Comparison of ENCODE assay signal across 8 cellular contexts in genomic region chr15:74906193-74906449, GRCh38. TPM values are rescaled to one million over a fixed set of nuclear protein-coding genes. Genes with fewer than 3 reads are reported as not detected.
DNase-seq lines count a peak whose midpoint lies in the region; ATAC-seq and TF ChIP-seq lines count a peak whose summit lies in the region.

No MANE protein-coding gene starts in this region.

- peak; percentile 27 for ATAC-seq in GM19438 (IDR thresholded peaks at IDR 0.05; ENCODE audit: low read depth, unreplicated experiment)
- ATAC-seq in activated naive CD4-positive, alpha-beta T cell treated with anti-CD3 and anti-CD28 coated beads, Interleukin-2, amount 50 U/mL, for 72 hours, result peak; percentile 23 to 52
- ATAC-seq in sciatic nerve, result peak; percentile 28

- DNase-seq in A673 (ENCODE audit: low spot score) (peak; percentile 57), KBM-7 (peak; percentile 65), left ventricle myocardium inferior (no peak), sciatic nerve (ENCODE audit: low spot score) (peak; percentile 65), OCI-M2 (lab: John Stamatoyannopoulos, UW; ENCODE audit: unreplicated experiment) (no peak)
- DNase-seq in activated naive CD4-positive, alpha-beta T cell treated with anti-CD3 and anti-CD28 coated beads, Interleukin-2, amount 50 U/mL, for 72 hours (ENCODE audit: low spot score in 2 of 2), result no peak
- DNase-seq in central memory CD4-positive, alpha-beta T cell, result no peak

- H3K27ac Mint-ChIP-seq in activated naive CD4-positive, alpha-beta T cell treated with anti-CD3 and anti-CD28 coated beads, Interleukin-2, amount 50 U/mL, for 72 hours, result peak overlapping the region; percentile 39 to 93

- no TSS peak for BruUV-seq in A673 (replicated peaks; lab: Mats Ljungman, UMichigan)

- H3K27me3 ChIP-seq in A673 (replicated peaks; ENCODE audit: insufficient read depth, low read depth, low read length, poor library complexity) (no peaks in the 10 kb centered on the region), left ventricle myocardium inferior (ENCODE audit: low read depth) (no peaks in the 10 kb centered on the region)

- intact Hi-C loops in A673 (cut with micrococcal nuclease; ENCODE audit: unreplicated experiment), result loop anchor here (10.0 kb wide), 1 partner anchor 299 kb away; the partner anchor contains the start of gene C15orf39
- intact Hi-C loops in left ventricle myocardium inferior (cut with micrococcal nuclease), result no loop called here
- intact Hi-C loops in sciatic nerve (cut with DNase I), result loop anchor here (10.0 kb wide), 1 partner anchor 131 kb away; no protein-coding TSS in a partner anchor

- in situ Hi-C loops in KBM-7 (cut with MboI; ENCODE audit: low pct_unique_long_range_greater_than_20kb, low sequenced_read_pairs), result no loop called here

- no peaks in the 10 kb centered on the region for H3K9me3 Mint-ChIP-seq in activated naive CD4-positive, alpha-beta T cell treated with anti-CD3 and anti-CD28 coated beads, Interleukin-2, amount 50 U/mL, for 72 hours

- H3K9me3 ChIP-seq in A673 (ENCODE audit: low read depth, low read length, poor library complexity, severe bottlenecking) (no peaks in the 10 kb centered on the region), left ventricle myocardium inferior (replicated peaks) (no peaks in the 10 kb centered on the region)

- TF ChIP-seq CTCF in A673 (conservative IDR thresholded peaks at IDR 0.05; ENCODE audit: low read depth, low read length) (no peak), left ventricle myocardium inferior (IDR thresholded peaks at IDR 0.05; ENCODE audit: borderline replicate concordance) (no peak)

- H3K4me3 ChIP-seq in A673 (ENCODE audit: low read depth, low read length, poor library complexity, severe bottlenecking) (peak overlapping the region; percentile 85), left ventricle myocardium inferior (peak overlapping the region; percentile 93)

- POLR2A ChIA-PET in A673 (lab: Charles Lee; ENCODE audit: low non-redundant PET), result no interaction called here

- peaks cover 35% of the 10 kb centered on the region for H3K36me3 ChIP-seq in A673 (ENCODE audit: insufficient read depth, low read length, poor library complexity, severe bottlenecking)
- peaks cover 39% of the 10 kb centered on the region for H3K36me3 ChIP-seq in left ventricle myocardium inferior

- CTCF ChIA-PET in A673 (lab: Charles Lee), result interaction anchor here (1.3 kb wide), 1 partner anchor 44 kb away, joined by 3 read pairs; no protein-coding TSS in a partner anchor

- H3K4me1 ChIP-seq in A673 (ENCODE audit: insufficient read depth, low read length, poor library complexity, severe bottlenecking) (peaks cover 4% of the 10 kb centered on the region), left ventricle myocardium inferior (peaks cover 64% of the 10 kb centered on the region)

- H3K36me3 Mint-ChIP-seq in activated naive CD4-positive, alpha-beta T cell treated with anti-CD3 and anti-CD28 coated beads, Interleukin-2, amount 50 U/mL, for 72 hours, result peaks cover 16 to 31% of the 10 kb centered on the region in 2 donors

- H3K27ac ChIP-seq in A673 (ENCODE audit: low read depth, low read length, poor library complexity, severe bottlenecking), result peak overlapping the region; percentile 96
- H3K27ac ChIP-seq in left ventricle myocardium inferior (replicated peaks), result peak overlapping the region; percentile 97

RNA-seq across cellular contexts. Expression of gene FAM219B, which starts 0.5 kb away (rescaled TPM):
- total RNA-seq in A673 (2021), result 86.6 and 93.2 TPM in 2 replicates
- 10 to 100 TPM; 61.7 to 66.2 TPM for total RNA-seq in activated naive CD4-positive, alpha-beta T cell treated with anti-CD3 and anti-CD28 coated beads, Interleukin-2, amount 50 U/mL, for 72 hours
- total RNA-seq in left ventricle myocardium inferior, result 108 TPM
- 72.9 TPM for total RNA-seq in sciatic nerve

RNA-seq across cellular contexts. Expression of gene MPI, which starts 16.3 kb away (rescaled TPM):
- total RNA-seq in A673 (2021) (48.2 and 62.8 TPM in 2 replicates), left ventricle myocardium inferior (52.3 TPM), sciatic nerve (38.2 TPM)
- total RNA-seq in activated naive CD4-positive, alpha-beta T cell treated with anti-CD3 and anti-CD28 coated beads, Interleukin-2, amount 50 U/mL, for 72 hours, result 10 to 100 TPM; 22.0 to 98.0 TPM

RNA-seq across cellular contexts. Expression of gene COX5A, which starts 31.8 kb away (rescaled TPM):
- total RNA-seq in A673 (2021), result 354 and 357 TPM in 2 replicates
- total RNA-seq in activated naive CD4-positive, alpha-beta T cell treated with anti-CD3 and anti-CD28 coated beads, Interleukin-2, amount 50 U/mL, for 72 hours, result 100 to 1,000 TPM; 314 to 323 TPM
- 1,257 TPM for total RNA-seq in left ventricle myocardium inferior
- 66.3 TPM for total RNA-seq in sciatic nerve

RNA-seq across cellular contexts. Expression of gene SCAMP2, which starts 33.0 kb away (rescaled TPM):
- total RNA-seq in A673 (2021) (77.9 and 94.4 TPM in 2 replicates), left ventricle myocardium inferior (40.7 TPM), sciatic nerve (68.2 TPM)
- total RNA-seq in activated naive CD4-positive, alpha-beta T cell treated with anti-CD3 and anti-CD28 coated beads, Interleukin-2, amount 50 U/mL, for 72 hours, result 10 to 100 TPM; 79.5 to 92.7 TPM

RNA-seq across cellular contexts. Expression of gene RPP25, which starts 50.5 kb away (rescaled TPM):
- total RNA-seq in A673 (2021) (20.6 and 22.5 TPM in 2 replicates), left ventricle myocardium inferior (2.4 TPM), sciatic nerve (6.0 TPM)
- 1 to 10 TPM; 3.4 to 6.6 TPM for total RNA-seq in activated naive CD4-positive, alpha-beta T cell treated with anti-CD3 and anti-CD28 coated beads, Interleukin-2, amount 50 U/mL, for 72 hours

Comparison
In these comparisons a context has a peak if more than half of its experiments do, and no peak if none do; other contexts are left out.
1. DNase-seq: peak in A673 (single experiment), KBM-7 (single experiment) and sciatic nerve (single experiment); none in activated naive CD4-positive, alpha-beta T cell treated with anti-CD3 and anti-CD28 coated beads, Interleukin-2, amount 50 U/mL, for 72 hours (0 of 2), left ventricle myocardium inferior (single experiment), central memory CD4-positive, alpha-beta T cell (single experiment) and OCI-M2 (single experiment).
2. Peak in every context shown above with its lines, with median percentiles within 50 percentile points of each other: ATAC-seq.